Comparison of ENCODE assay signal across 26 cellular contexts in genomic region chr19:39085392-39085791, GRCh38. TPM values are rescaled to one million over a fixed set of nuclear protein-coding genes. Genes with fewer than 3 reads are reported as not detected.
DNase-seq lines count a peak whose midpoint lies in the region; ATAC-seq and TF ChIP-seq lines count a peak whose summit lies in the region.
"Had no signal": no experiment of that assay in that cellular context is flagged by ENCODE, and none has a peak within 500 bp of the region (broad histone marks: within the 10 kb centered on the region; RNA-seq: fewer than 3 reads in every experiment).

No MANE protein-coding gene starts in this region.

- no peaks in the 10 kb centered on the region for H3K36me3 ChIP-seq in CD4-positive, alpha-beta memory T cell (ENCODE audit: insufficient read depth, low read length)
- H3K36me3 ChIP-seq in Caco-2 (ENCODE audit: control insufficient read depth, insufficient read depth, low read length) (no peaks in the 10 kb centered on the region), left lung (no peaks in the 10 kb centered on the region)
- H3K36me3 ChIP-seq: BLaER1 treated with 17β-estradiol and CSF1 and Interleukin-3, amounts not matched to agents 10 nM and 100 nM; ovary; Peyer's patch; upper lobe of left lung had no signal

- peaks cover 13% of the 10 kb centered on the region for H3K4me1 ChIP-seq in CD4-positive, alpha-beta memory T cell (ENCODE audit: insufficient read depth, low read length)
- H3K4me1 ChIP-seq in Caco-2 (0 out of 2 replicates have a peak, but pooled peaks cover 5% of the 10 kb centered on the region), left lung (peaks cover 7 to 13% of the 10 kb centered on the region in 2 donors)

- peaks cover 23 to 30% of the 10 kb centered on the region in 2 donors for H3K27me3 Mint-ChIP-seq in CD4-positive, alpha-beta memory T cell
- H3K27me3 Mint-ChIP-seq in Caco-2 (ENCODE audit: insufficient read depth, unreplicated experiment) = peaks cover 16% of the 10 kb centered on the region
- H3K27me3 Mint-ChIP-seq in T-helper 17 cell = peaks cover 44% of the 10 kb centered on the region
- peaks cover 42 to 43% of the 10 kb centered on the region in 2 donors for H3K27me3 Mint-ChIP-seq in natural killer cell (ENCODE audit: low read depth in 2 of 2)

- no peaks in the 10 kb centered on the region for H3K9me3 Mint-ChIP-seq in CD4-positive, alpha-beta memory T cell
- no peaks in the 10 kb centered on the region for H3K9me3 Mint-ChIP-seq in Caco-2 (ENCODE audit: unreplicated experiment)
- H3K9me3 Mint-ChIP-seq in natural killer cell = no peaks in the 10 kb centered on the region
- H3K9me3 Mint-ChIP-seq: T-helper 2 cell treated with Interferon-gamma antibody and Interleukin-4, amounts not matched to agents 5 μg/mL and 100 μg/mL, for 36 hours had no signal

- POLR2A ChIA-PET in CD4-positive, alpha-beta memory T cell (lab: Charles Lee; ENCODE audit: partially characterized antibody) = no interaction called here
- POLR2A ChIA-PET in Caco-2 (lab: Charles Lee) = interaction anchor here (0.6 kb wide), 1 partner anchor 311 kb away, joined by 4 read pairs; no protein-coding TSS in a partner anchor

- no peak overlapping the region for H3K27ac ChIP-seq in CD4-positive, alpha-beta memory T cell (ENCODE audit: low read depth, low read length)
- no peak overlapping the region for H3K27ac ChIP-seq in left lung
- H3K27ac ChIP-seq: BLaER1 treated with 17β-estradiol and CSF1 and Interleukin-3, amounts not matched to agents 10 nM and 100 nM; hepatocyte; ovary; Peyer's patch; upper lobe of left lung had no signal

- TF ChIP-seq CTCF in Caco-2 (IDR thresholded peaks at IDR 0.05; ENCODE audit: insufficient read depth in 1 of 2, low read depth in 1 of 2, low read length in 1 of 2, severe bottlenecking in 1 of 2, unreplicated experiment in 1 of 2) = no peak
- TF ChIP-seq CTCF in natural killer cell (IDR thresholded peaks at IDR 0.05) = no peak
- no peak for TF ChIP-seq CTCF in left lung (IDR thresholded peaks at IDR 0.05)

- peak overlapping the region in 5 of 7 donors; percentile 43 to 79 (median 70) for H3K27ac Mint-ChIP-seq in CD4-positive, alpha-beta memory T cell
- H3K27ac Mint-ChIP-seq in Caco-2 (ENCODE audit: unreplicated experiment) = no peak overlapping the region
- peak overlapping the region; percentile 59 for H3K27ac Mint-ChIP-seq in T-helper 17 cell
- peak overlapping the region in 1 of 2 donors; percentile 62 for H3K27ac Mint-ChIP-seq in natural killer cell
- H3K27ac Mint-ChIP-seq: stimulated activated memory B cell treated with anti-CD40 and anti-IgM and Interleukin-4, amounts not matched to agents 10 μg/mL and 1 μg/mL and 100 μg/mL, for 72 hours; T-helper 2 cell treated with Interferon-gamma antibody and Interleukin-4, amounts not matched to agents 5 μg/mL and 100 μg/mL, for 36 hours had no signal

- ATAC-seq in T-helper 17 cell (no peak), natural killer cell (no peak), left lung (no peak)
- ATAC-seq: stimulated activated memory B cell treated with anti-CD40 and anti-IgM and Interleukin-4, amounts not matched to agents 10 μg/mL and 1 μg/mL and 100 μg/mL, for 72 hours had no signal

- BruUV-seq in Caco-2 (replicated peaks; lab: Mats Ljungman, UMichigan) = no TSS peak

- no peak for DNase-seq in CD4-positive, alpha-beta memory T cell
- DNase-seq in Caco-2 (no peak), T-helper 17 cell (no peak), natural killer cell (no peak), NCI-H748 (lab: John Stamatoyannopoulos, UW; ENCODE audit: unreplicated experiment) (no peak), left lung (no peak)
- no peak for DNase-seq in activated CD4-positive, alpha-beta T cell treated with anti-CD3 and anti-CD28 coated beads for 1 hour
- DNase-seq: activated gamma-delta T cell treated with Interleukin-2 at 50 U/mL for 16 hours, GOT3, MM.1S, NCI-H1930, NCI-H226, NCI-H69, ovary, Peyer's patch, SHP77, upper lobe of left lung had no signal

- H3K4me3 Mint-ChIP-seq in CD4-positive, alpha-beta memory T cell = peak overlapping the region in 7 of 8 donors; percentile 12 to 89 (median 58)
- H3K4me3 Mint-ChIP-seq in Caco-2 (ENCODE audit: unreplicated experiment) = peak overlapping the region; percentile 84
- H3K4me3 Mint-ChIP-seq in T-helper 17 cell = peak overlapping the region; percentile 85
- H3K4me3 Mint-ChIP-seq in natural killer cell = peak overlapping the region; percentile 67
- H3K4me3 Mint-ChIP-seq: stimulated activated memory B cell treated with anti-CD40 and anti-IgM and Interleukin-4, amounts not matched to agents 10 μg/mL and 1 μg/mL and 100 μg/mL, for 72 hours; T-helper 2 cell treated with Interferon-gamma antibody and Interleukin-4, amounts not matched to agents 5 μg/mL and 100 μg/mL, for 36 hours had no signal

- peaks cover 21% of the 10 kb centered on the region for H3K27me3 ChIP-seq in CD4-positive, alpha-beta memory T cell (ENCODE audit: insufficient read depth, low read length)
- no peaks in the 10 kb centered on the region; the same call in none of the 2 replicates for H3K27me3 ChIP-seq in Caco-2 (replicated peaks; ENCODE audit: control insufficient read depth, insufficient read depth, low read length)
- H3K27me3 ChIP-seq in left lung = peaks cover 44 to 78% of the 10 kb centered on the region in 2 donors
- H3K27me3 ChIP-seq: ovary had no signal

- CTCF ChIA-PET in CD4-positive, alpha-beta memory T cell (lab: Charles Lee; ENCODE audit: partially characterized antibody) = interaction anchor here (1.5 kb wide), 2 partner anchors 33 to 37 kb away, joined by 3 to 4 read pairs; no protein-coding TSS in a partner anchor
- CTCF ChIA-PET in Caco-2 (lab: Charles Lee) = no interaction called here

- no peak overlapping the region for H3K4me3 ChIP-seq in CD4-positive, alpha-beta memory T cell (ENCODE audit: low read length in 2 of 2)
- H3K4me3 ChIP-seq in Caco-2 (ENCODE audit: low read depth, low read length) = no peak overlapping the region
- H3K4me3 ChIP-seq in left lung = no peak overlapping the region
- H3K4me3 ChIP-seq: BLaER1 treated with 17β-estradiol and CSF1 and Interleukin-3, amounts not matched to agents 10 nM and 100 nM; hepatocyte; lung; ovary; Peyer's patch; upper lobe of left lung had no signal

- H3K36me3 Mint-ChIP-seq in CD4-positive, alpha-beta memory T cell = no peaks in the 10 kb centered on the region
- no peaks in the 10 kb centered on the region for H3K36me3 Mint-ChIP-seq in Caco-2 (ENCODE audit: insufficient read depth, unreplicated experiment)
- H3K36me3 Mint-ChIP-seq in T-helper 17 cell (ENCODE audit: low read depth) = no peaks in the 10 kb centered on the region
- no peaks in the 10 kb centered on the region for H3K36me3 Mint-ChIP-seq in natural killer cell
- H3K36me3 Mint-ChIP-seq: stimulated activated memory B cell treated with anti-CD40 and anti-IgM and Interleukin-4, amounts not matched to agents 10 μg/mL and 1 μg/mL and 100 μg/mL, for 72 hours had no signal

- H3K4me1 Mint-ChIP-seq in CD4-positive, alpha-beta memory T cell = peaks cover 7 to 23% (median 14%) of the 10 kb centered on the region in 4 donors
- H3K4me1 Mint-ChIP-seq in Caco-2 (ENCODE audit: low read depth, unreplicated experiment) = peaks cover 7% of the 10 kb centered on the region
- peaks cover 17% of the 10 kb centered on the region for H3K4me1 Mint-ChIP-seq in T-helper 17 cell
- H3K4me1 Mint-ChIP-seq in natural killer cell = peaks cover 11 to 28% of the 10 kb centered on the region in 2 donors

- intact Hi-C loops in CD4-positive, alpha-beta memory T cell (cut with micrococcal nuclease) = no loop called here
- intact Hi-C loops in Caco-2 (cut with micrococcal nuclease; ENCODE audit: unreplicated experiment) = loop anchor here (2.0 kb wide), 1 partner anchor 33 kb away; no protein-coding TSS in a partner anchor
- intact Hi-C loops in natural killer cell (cut with micrococcal nuclease) = no loop called here
- intact Hi-C loops in left lung (cut with DNase I) = no loop called here

- no peaks in the 10 kb centered on the region for H3K9me3 ChIP-seq in CD4-positive, alpha-beta memory T cell (ENCODE audit: control insufficient read depth in 1 of 2, low read length in 2 of 2)
- H3K9me3 ChIP-seq in Caco-2 (no peaks in the 10 kb centered on the region), T-helper 17 cell (ENCODE audit: control insufficient read depth, low read length, poor library complexity, severe bottlenecking) (no peaks in the 10 kb centered on the region), left lung (no peaks in the 10 kb centered on the region)
- H3K9me3 ChIP-seq: BLaER1 treated with 17β-estradiol and CSF1 and Interleukin-3, amounts not matched to agents 10 nM and 100 nM; ovary; Peyer's patch; upper lobe of left lung had no signal

RNA-seq across cellular contexts. Expression of gene ACP7, which starts 1.2 kb away (rescaled TPM):
- total RNA-seq in CD4-positive, alpha-beta memory T cell = under 1 TPM in 1 of 2 experiments, not detected in 1; 0.14 TPM
- not detected for polyA plus RNA-seq in CD4-positive, alpha-beta memory T cell
- total RNA-seq in Caco-2 (2022) (0.45 and 0.46 TPM in 2 replicates), T-helper 17 cell (not detected), natural killer cell (not detected), left lung (not detected)
- total RNA-seq: chondrocyte, fibroblast of lung, lung, ovary, Peyer's patch, subcutaneous adipose tissue, upper lobe of left lung had no signal
- polyA plus RNA-seq: fibroblast of lung, neural cell, ovary had no signal

RNA-seq across cellular contexts. Expression of gene PAK4, which starts 40.2 kb away (rescaled TPM):
- 10 to 100 TPM; 13.1 to 15.7 TPM for total RNA-seq in CD4-positive, alpha-beta memory T cell
- 1 to 10 TPM; 1.3 to 2.9 TPM for polyA plus RNA-seq in CD4-positive, alpha-beta memory T cell
- total RNA-seq in Caco-2 (2022) (98.6 and 112 TPM in 2 replicates), T-helper 17 cell (1 to 10 TPM; 9.6 to 9.7 TPM), natural killer cell (10 to 100 TPM in 2 of 3 donors, 1 to 10 TPM in 1; 6.7 to 13.4 (median 11.8) TPM), left lung (10 to 100 TPM; 43.9 to 46.0 TPM)

RNA-seq across cellular contexts. Expression of gene FBXO27, which starts 53.0 kb away (rescaled TPM):
- total RNA-seq in CD4-positive, alpha-beta memory T cell = under 1 TPM; 0.64 to 0.86 TPM
- polyA plus RNA-seq in CD4-positive, alpha-beta memory T cell = 1 to 10 TPM in 1 of 2 donors, under 1 TPM in 1; 0.42 to 1.4 TPM
- total RNA-seq in Caco-2 (2022) = 3.4 and 3.8 TPM in 2 replicates
- 1 to 10 TPM in 1 of 2 donors, under 1 TPM in 1; 0.40 to 1.6 TPM for total RNA-seq in T-helper 17 cell
- total RNA-seq in natural killer cell = under 1 TPM in 2 of 3 donors, not detected in 1; 0.23 to 0.38 TPM
- 10 to 100 TPM; 11.4 to 11.9 TPM for total RNA-seq in left lung
